ENCODE assay signal across 17 cellular contexts in the genomic region with DNA sequence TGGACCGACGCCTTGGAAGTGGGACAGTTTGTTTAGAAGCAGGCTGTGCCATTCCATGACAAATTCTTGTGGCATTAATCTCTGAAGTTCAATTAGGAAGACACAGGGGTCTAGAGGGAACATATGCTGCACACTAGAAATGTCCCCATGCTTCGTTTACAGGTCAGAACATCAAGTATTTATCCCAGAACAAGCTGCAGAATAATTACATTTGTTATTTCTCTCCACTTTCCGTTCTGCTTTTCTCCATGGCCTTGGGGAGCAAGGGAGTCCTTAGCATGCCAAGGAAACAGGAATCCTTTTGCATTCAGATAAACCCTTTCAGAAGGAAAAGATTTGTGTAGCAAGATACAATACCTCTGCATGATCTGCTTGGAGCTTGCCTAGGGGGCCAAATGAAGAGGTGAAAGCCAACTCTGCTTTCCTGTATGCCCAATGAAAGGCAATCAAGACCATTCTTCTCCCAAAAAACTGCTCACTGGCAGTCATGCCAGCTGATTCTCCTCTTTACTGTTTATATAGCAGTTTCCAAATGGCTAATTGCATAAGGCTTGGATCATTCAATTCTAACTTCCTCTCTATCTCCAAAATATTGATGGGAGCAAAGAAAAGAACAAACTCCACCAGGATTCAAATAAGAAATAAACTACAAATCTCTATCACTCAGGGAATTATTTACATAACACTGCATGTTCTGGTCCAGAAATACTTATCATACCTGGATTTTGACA. TPM values are rescaled to one million over a fixed set of nuclear protein-coding genes. Genes with fewer than 3 reads are reported as not detected.
A peak's percentile ranks its signal among the peaks of the same experiment; 100 is the strongest.
DNase-seq lines count a peak whose midpoint lies in the region; ATAC-seq and TF ChIP-seq lines count a peak whose summit lies in the region.
"Had no signal": no experiment of that assay in that cellular context is flagged by ENCODE, and none has a peak within 500 bp of the region (broad histone marks: within the 10 kb centered on the region; RNA-seq: fewer than 3 reads in every experiment).

No MANE protein-coding gene starts in this region.

- no peaks in the 10 kb centered on the region for H3K27me3 ChIP-seq in HUES64 (ENCODE audit: insufficient read depth, low read length)
- H3K27me3 ChIP-seq: BLaER1 treated with 17β-estradiol and CSF1 and Interleukin-3, amounts not matched to agents 10 nM and 100 nM had no signal

- peak overlapping the region; percentile 28; the same call in 1 of the 2 replicates for H3K27ac ChIP-seq in HUES64 (ENCODE audit: low read depth, low read length)
- H3K27ac ChIP-seq: BLaER1 treated with 17β-estradiol and CSF1 and Interleukin-3, amounts not matched to agents 10 nM and 100 nM had no signal

- H3K36me3 Mint-ChIP-seq in nephron progenitor cell (ENCODE audit: low read depth) (no peaks in the 10 kb centered on the region), type B pancreatic cell (no peaks in the 10 kb centered on the region)

- TF ChIP-seq CTCF in nephron progenitor cell (IDR thresholded peaks at IDR 0.05) (no peak), type B pancreatic cell (conservative IDR thresholded peaks at IDR 0.05) (no peak), GM13976 (IDR thresholded peaks at IDR 0.05; ENCODE audit: borderline replicate concordance, control extremely low read depth, extremely low read depth, insufficient read depth, missing control alignments) (no peak)

- peaks cover 16% of the 10 kb centered on the region for H3K4me1 ChIP-seq in HUES64 (ENCODE audit: insufficient read depth, low read length)

- no peak overlapping the region for H3K4me3 ChIP-seq in HUES64 (ENCODE audit: low read length)
- H3K4me3 ChIP-seq: BLaER1 treated with 17β-estradiol and CSF1 and Interleukin-3, amounts not matched to agents 10 nM and 100 nM had no signal

- WGBS in HUES64: 71% methylated on average over 4 of the region's 4 CpGs

- peaks cover 4% of the 10 kb centered on the region for H3K9me3 Mint-ChIP-seq in nephron progenitor cell
- no peaks in the 10 kb centered on the region for H3K9me3 Mint-ChIP-seq in type B pancreatic cell
- H3K9me3 Mint-ChIP-seq: CD4-positive, CD25-positive, alpha-beta regulatory T cell; HFFc6 had no signal

- H3K36me3 ChIP-seq in HUES64 (ENCODE audit: insufficient read depth, low read length): no peaks in the 10 kb centered on the region
- H3K36me3 ChIP-seq: BLaER1 treated with 17β-estradiol and CSF1 and Interleukin-3, amounts not matched to agents 10 nM and 100 nM had no signal

- H3K9me3 ChIP-seq in HUES64 (ENCODE audit: insufficient read depth, low read depth, low read length): 0 out of 2 replicates have a peak, but pooled peaks cover 7% of the 10 kb centered on the region

- H3K4me3 Mint-ChIP-seq in nephron progenitor cell (no peak overlapping the region), type B pancreatic cell (no peak overlapping the region)
- H3K4me3 Mint-ChIP-seq: CD4-positive, CD25-positive, alpha-beta regulatory T cell; HFFc6 had no signal

- peaks cover 9% of the 10 kb centered on the region for H3K27me3 Mint-ChIP-seq in nephron progenitor cell (ENCODE audit: low read depth, poor library complexity)
- H3K27me3 Mint-ChIP-seq in type B pancreatic cell: no peaks in the 10 kb centered on the region

- H3K27ac Mint-ChIP-seq in nephron progenitor cell (no peak overlapping the region), type B pancreatic cell (no peak overlapping the region)
- H3K27ac Mint-ChIP-seq: HFFc6 had no signal

- DNase-seq in G401 (ENCODE audit: low spot score): peak; percentile 95
- DNase-seq in cerebellar cortex (ENCODE audit: low spot score): peak; percentile 95
- DNase-seq in left lobe of liver (ENCODE audit: low spot score): no peak
- DNase-seq in nephron progenitor cell: no peak
- DNase-seq in type B pancreatic cell (ENCODE audit: extremely low spot score, unreplicated experiment): no peak
- DNase-seq in GM13976 (ENCODE audit: low spot score): no peak
- no peak for DNase-seq in NCI-H2081 (lab: John Stamatoyannopoulos, UW)
- DNase-seq: ACHN; CD4-positive, CD25-positive, alpha-beta regulatory T cell; DMS53; HCEC 1CT; HFFc6 had no signal

- H3K9ac ChIP-seq in HUES64 (ENCODE audit: low read depth, low read length): no peak overlapping the region
- H3K9ac ChIP-seq: BLaER1 treated with 17β-estradiol and CSF1 and Interleukin-3, amounts not matched to agents 10 nM and 100 nM had no signal

- peak; percentile 70 for ATAC-seq in left lobe of liver

- in situ Hi-C loops in G401 (cut with HindIII; ENCODE audit: low sequenced_read_pairs): no loop called here
- in situ Hi-C loops in GM13976 (cut with MboI; ENCODE audit: low sequenced_read_pairs, unreplicated experiment): no loop called here

- H3K4me1 Mint-ChIP-seq in nephron progenitor cell (peaks cover 13% of the 10 kb centered on the region), type B pancreatic cell (ENCODE audit: unreplicated experiment) (no peaks in the 10 kb centered on the region)

RNA-seq across cellular contexts. Expression of a gene that starts 2.6 kb away (rescaled TPM):
- not detected in 2 replicates for total RNA-seq in G401 (2014; rRNA removed; shearing (Covaris generic))
- not detected for polyA plus RNA-seq in HUES64 (2013, experiment 1 of 2)
- polyA plus RNA-seq in HUES64 (2013, experiment 2 of 2): not detected
- total RNA-seq in left lobe of liver (not detected), type B pancreatic cell (ENCODE audit: low replicate concordance) (not detected in 2 replicates)
- total RNA-seq: A172; CD4-positive, CD25-positive, alpha-beta regulatory T cell; H4; HFFc6; HT1080 had no signal
- polyA plus RNA-seq: CD4-positive, CD25-positive, alpha-beta regulatory T cell had no signal

RNA-seq across cellular contexts. Expression of a gene that starts 19.0 kb away (rescaled TPM):
- total RNA-seq in G401 (2014; rRNA removed; shearing (Covaris generic)): 8.7 and 29.9 TPM in 2 replicates
- 29.3 TPM for polyA plus RNA-seq in HUES64 (2013, experiment 1 of 2)
- 27.6 TPM for polyA plus RNA-seq in HUES64 (2013, experiment 2 of 2)
- total RNA-seq in left lobe of liver: 27.1 TPM
- 17.7 and 22.0 TPM in 2 replicates for total RNA-seq in type B pancreatic cell (ENCODE audit: low replicate concordance)

Comparison
In these comparisons a context has a peak if more than half of its experiments do, and no peak if none do; other contexts are left out.
1. DNase-seq: peak in G401 (single experiment) and cerebellar cortex (single experiment); none in left lobe of liver (single experiment), nephron progenitor cell (single experiment), type B pancreatic cell (single experiment), GM13976 (single experiment) and NCI-H2081 (0 of 2).